ENCODE assay signal across 8 cellular contexts in genomic region chr7:55018361-55019328, GRCh38. TPM values are rescaled to one million over a fixed set of nuclear protein-coding genes. Genes with fewer than 3 reads are reported as not detected.
A peak's percentile ranks its signal among the peaks of the same experiment; 100 is the strongest.
DNase-seq lines count a peak whose midpoint lies in the region; ATAC-seq and TF ChIP-seq lines count a peak whose summit lies in the region.

Gene EGFR, plus strand, starts transcription at chr7:55019017. Its CDS starts 261 bp downstream, at chr7:55019278.

- H3K4me3 ChIP-seq in neuron (ENCODE audit: low read length), result peak within 1 kb of the TSS; percentile 82

- peaks cover 5% of the 10 kb centered on the region; the same call in 1 of the 2 replicates for H3K4me1 Mint-ChIP-seq in WTC11

- CTCF ChIA-PET in WTC11 (lab: Charles Lee), result interaction anchor here (1.4 to 3.5 kb wide), 3 partner anchors 111 to 236 kb away, joined by 4 to 16 read pairs (median 5); no protein-coding TSS in a partner anchor

- no peaks in the 10 kb centered on the region for H3K9me3 ChIP-seq in neuron (ENCODE audit: low read length)

- TF ChIP-seq CTCF in AG09319 (IDR thresholded peaks at IDR 0.05; ENCODE audit: low read depth, low read length) (no peak), WTC11 (IDR thresholded peaks at IDR 0.05) (no peak)

- ATAC-seq in WTC11, result peak; percentile 74

- peak within 1 kb of the TSS; percentile 66 for H3K4me3 Mint-ChIP-seq in WTC11

- POLR2A ChIA-PET in WTC11 (lab: Charles Lee), result interaction anchor here (1.0 kb wide), 1 partner anchor 11 kb away, joined by 3 read pairs; no protein-coding TSS in a partner anchor

- H3K36me3 ChIP-seq in neuron (ENCODE audit: insufficient read depth, low read length), result no peaks in the 10 kb centered on the region

- H2AFZ ChIP-seq in neuron (ENCODE audit: low read depth, low read length), result peak within 1 kb of the TSS; percentile 99

- no peaks in the 10 kb centered on the region for H3K36me3 Mint-ChIP-seq in WTC11

- no peaks in the 10 kb centered on the region for H3K9me3 Mint-ChIP-seq in WTC11

- no peaks in the 10 kb centered on the region for H3K27me3 ChIP-seq in neuron (ENCODE audit: insufficient read depth, low read length)

- DNase-seq in AG09319 (ENCODE audit: extremely low read depth, low read depth) (peak; percentile 79), HCEC 1CT (peak; percentile 82), WTC11 (ENCODE audit: low spot score) (peak; percentile 62), glomerular visceral epithelial cell (ENCODE audit: extremely low spot score) (peak; percentile 85), GM19238 (ENCODE audit: insufficient read length, low spot score) (no peak), NOMO-1 treated with dmso at 0.1 percent for 144 hours (lab: John Stamatoyannopoulos, UW; ENCODE audit: unreplicated experiment) (no peak), GM19240 (ENCODE audit: insufficient read length, low spot score) (no peak)

- no peaks in the 10 kb centered on the region for H3K4me1 ChIP-seq in neuron (ENCODE audit: insufficient read depth, low read length)

- H3K27ac Mint-ChIP-seq in WTC11, result no peak within 1 kb of the TSS

- peaks cover 69% of the 10 kb centered on the region for H3K27me3 Mint-ChIP-seq in WTC11 (ENCODE audit: low read depth)

TF ChIP-seq in WTC11, 78 proteins besides CTCF, POLR2A, EP300 and RAD21:
- TF ChIP-seq MYBL2 (CRISPR knock-in tag; IDR thresholded peaks at IDR 0.05) (peak; percentile 24; the same call in 1 of the 2 replicates), IRF2 (CRISPR knock-in tag; IDR thresholded peaks at IDR 0.05; ENCODE audit: borderline replicate concordance, low read depth) (0 out of 2 replicates have a peak, but pooled peaks have one; percentile 24), ZNF263 (CRISPR knock-in tag; IDR thresholded peaks at IDR 0.05; ENCODE audit: low read depth) (peak; percentile 98), SOX15 (CRISPR knock-in tag; IDR thresholded peaks at IDR 0.05) (no peak)

RNA-seq across cellular contexts. Expression of gene EGFR, which starts in this region (rescaled TPM):
- total RNA-seq in WTC11 (2021), result 5.9 to 7.6 TPM (median 6.0 TPM) in 3 replicates

Comparison
In these comparisons a context has a peak if more than half of its experiments do, and no peak if none do; other contexts are left out.
1. DNase-seq: peak in AG09319 (single experiment), HCEC 1CT (single experiment), WTC11 (single experiment) and glomerular visceral epithelial cell (single experiment); none in GM19238 (single experiment), NOMO-1 treated with dmso at 0.1 percent for 144 hours (single experiment) and GM19240 (single experiment).